ENCODE assay signal across 8 cellular contexts in genomic region chr6:85923013-85923430, GRCh38.
DNase-seq lines count a peak whose midpoint lies in the region; ATAC-seq lines count a peak whose summit lies in the region.

No MANE protein-coding gene starts in this region.

- H3K27ac Mint-ChIP-seq in activated T-cell treated with anti-CD3 and anti-CD28 coated beads, Interleukin-2, amount 50 U/mL, for 72 hours, result no peak overlapping the region

- WGBS in aorta, 2 donors, result 0 to 2% methylated on average over 2 of the region's 2 CpGs

- no peaks in the 10 kb centered on the region for H3K27me3 Mint-ChIP-seq in activated T-cell treated with anti-CD3 and anti-CD28 coated beads, Interleukin-2, amount 50 U/mL, for 72 hours (ENCODE audit: low read depth)

- H3K4me3 Mint-ChIP-seq in activated T-cell treated with anti-CD3 and anti-CD28 coated beads, Interleukin-2, amount 50 U/mL, for 72 hours, result no peak overlapping the region

- no peaks in the 10 kb centered on the region for H3K4me1 Mint-ChIP-seq in activated T-cell treated with anti-CD3 and anti-CD28 coated beads, Interleukin-2, amount 50 U/mL, for 72 hours (ENCODE audit: low read depth)

- H3K27me3 ChIP-seq in aorta (ENCODE audit: control insufficient read depth in 1 of 2, insufficient read depth in 2 of 2, low read length in 1 of 2), result no peaks in the 10 kb centered on the region

- H3K9me3 ChIP-seq in aorta (ENCODE audit: control insufficient read depth, low read length), result no peaks in the 10 kb centered on the region

- in situ Hi-C loops in T47D (cut with HindIII; ENCODE audit: low pct_unique_long_range_greater_than_20kb, low sequenced_read_pairs), result no loop called here

- peak; percentile 53 to 57 for ATAC-seq in activated T-cell treated with anti-CD3 and anti-CD28 coated beads, Interleukin-2, amount 50 U/mL, for 72 hours (replicated peaks in 1 of 2)
- ATAC-seq in GM21526 (IDR thresholded peaks at IDR 0.05; ENCODE audit: low FRiP score, unreplicated experiment) (peak; percentile 89), HG03565 (IDR thresholded peaks at IDR 0.05; ENCODE audit: unreplicated experiment) (peak; percentile 84), left colon (peak; percentile 52), aorta (ENCODE audit: low FRiP score) (peak; percentile 57)

- H3K4me1 ChIP-seq in aorta (ENCODE audit: control insufficient read depth in 1 of 2, insufficient read depth in 2 of 2, low read length in 2 of 2), result no peaks in the 10 kb centered on the region

- H3K9me3 Mint-ChIP-seq in activated T-cell treated with anti-CD3 and anti-CD28 coated beads, Interleukin-2, amount 50 U/mL, for 72 hours, result no peaks in the 10 kb centered on the region

- peak in 1 of 2 donors; percentile 25 for DNase-seq in activated T-cell treated with anti-CD3 and anti-CD28 coated beads, Interleukin-2, amount 50 U/mL, for 72 hours
- no peak for DNase-seq in activated T-cell treated with anti-CD3 and anti-CD28 coated beads for 4 hours
- DNase-seq in NCI-H82 treated with DMSO at 0.1 percent for 48 hours (lab: John Stamatoyannopoulos, UW; ENCODE audit: unreplicated experiment), result peak; percentile 46
- DNase-seq in T47D (ENCODE audit: low read depth in 1 of 2, low spot score in 1 of 2), result peak; percentile 10 to 66
- peak in 1 of 2 donors; percentile 3 for DNase-seq in left colon
- DNase-seq in aorta, result no peak

- H3K4me3 ChIP-seq in aorta (ENCODE audit: low read length in 2 of 2), result no peak overlapping the region

- H3K36me3 ChIP-seq in aorta (ENCODE audit: control insufficient read depth in 1 of 2, insufficient read depth in 2 of 2, low read length in 1 of 2), result no peaks in the 10 kb centered on the region

- H3K27ac ChIP-seq in aorta (ENCODE audit: low read depth in 1 of 2, low read length in 2 of 2), result no peak overlapping the region

- intact Hi-C loops in left colon (cut with DNase I, micrococcal nuclease), result no loop called here
- intact Hi-C loops in aorta (cut with DNase I), result loop anchor here (2.0 to 10.0 kb wide), 4 partner anchors 252 to 1012 kb away; partner anchors contain the start of gene HTR1E (in 1 of the 2)

- no peaks in the 10 kb centered on the region for H3K36me3 Mint-ChIP-seq in activated T-cell treated with anti-CD3 and anti-CD28 coated beads, Interleukin-2, amount 50 U/mL, for 72 hours (ENCODE audit: insufficient read depth in 2 of 2)

Comparison
In these comparisons a context has a peak if more than half of its experiments do, and no peak if none do; other contexts are left out.
1. DNase-seq: peak in NCI-H82 treated with DMSO at 0.1 percent for 48 hours (single experiment) and T47D (2 of 2); none in activated T-cell treated with anti-CD3 and anti-CD28 coated beads for 4 hours (single experiment) and aorta (0 of 2).
2. intact Hi-C loops: an anchor here in aorta (2.0 to 10.0 kb wide); none called in left colon.
3. Peak in every context shown above with its lines, with median percentiles within 50 percentile points of each other: ATAC-seq.